Comparison of ENCODE assay signal across 7 cellular contexts in the genomic region with DNA sequence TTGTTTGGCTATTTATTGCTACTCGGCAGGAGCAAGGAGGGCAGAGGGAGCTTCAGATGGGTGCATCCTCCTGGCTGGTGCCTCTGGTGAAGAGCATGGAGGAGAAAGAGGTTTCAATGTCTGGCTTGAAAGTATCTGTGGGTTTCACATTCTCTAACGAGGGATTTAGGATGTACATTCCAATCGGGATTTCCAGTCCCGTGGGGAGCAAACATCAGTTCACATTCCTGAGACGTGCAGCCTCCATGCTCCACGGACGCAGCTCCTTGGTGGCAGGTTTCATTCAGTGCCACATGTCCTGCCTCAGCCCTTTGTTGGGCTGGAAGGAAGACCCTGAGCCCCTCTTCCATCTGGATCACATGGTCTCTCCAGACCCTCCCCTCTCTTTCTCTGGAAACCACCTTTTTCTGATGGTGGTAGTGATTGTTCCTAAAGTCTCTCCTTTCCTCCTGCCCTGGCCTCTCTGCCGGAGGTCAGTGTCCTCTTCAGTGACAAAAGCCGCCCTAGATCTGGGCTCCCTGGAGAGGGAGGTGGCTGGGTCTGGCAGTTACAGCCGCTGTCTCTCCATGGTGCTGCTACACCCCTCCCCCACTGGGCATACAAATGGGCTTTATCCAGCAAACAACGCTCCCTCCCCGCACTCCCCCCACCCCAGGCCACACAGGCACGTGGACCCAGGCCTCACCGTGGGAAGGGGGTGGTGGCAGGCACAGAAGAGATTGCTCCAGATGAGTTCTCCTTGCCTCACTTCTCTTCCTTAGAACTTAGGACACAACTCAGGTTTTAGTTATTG. TPM values are rescaled to one million over a fixed set of nuclear protein-coding genes. Genes with fewer than 3 reads are reported as not detected.
DNase-seq lines count a peak whose midpoint lies in the region; ATAC-seq lines count a peak whose summit lies in the region.
"Had no signal": no experiment of that assay in that cellular context is flagged by ENCODE, and none has a peak within 500 bp of the region (broad histone marks: within the 10 kb centered on the region; RNA-seq: fewer than 3 reads in every experiment).

No MANE protein-coding gene starts in this region.

- no peak overlapping the region for H3K27ac Mint-ChIP-seq in activated CD4-positive, alpha-beta T cell treated with anti-CD3 and anti-CD28 coated beads, Interleukin-2, amount 10 ng/mL, durations not matched to agents 24 days and 14 days
- H3K27ac Mint-ChIP-seq: activated B cell treated with CpG ODN at 0.5 μM for 24 hours had no signal

- ATAC-seq in HG02642 (IDR thresholded peaks at IDR 0.05; ENCODE audit: poor library complexity, unreplicated experiment) = no peak

- H3K4me3 ChIP-seq in muscle layer of duodenum (ENCODE audit: low read depth in 1 of 2, low read length in 2 of 2) = peak overlapping the region; percentile 39 to 62

- intact Hi-C loops in activated CD4-positive, alpha-beta T cell treated with anti-CD3 and anti-CD28 coated beads, Interleukin-2, amount 10 ng/mL, durations not matched to agents 24 days and 14 days (cut with micrococcal nuclease) = loop anchor here (2.0 to 5.0 kb wide), 4 partner anchors 20 to 276 kb away; a partner anchor contains a TSS

- no peak overlapping the region for H3K4me3 Mint-ChIP-seq in activated CD4-positive, alpha-beta T cell treated with anti-CD3 and anti-CD28 coated beads, Interleukin-2, amount 10 ng/mL, durations not matched to agents 24 days and 14 days

- no peaks in the 10 kb centered on the region for H3K36me3 ChIP-seq in muscle layer of duodenum (ENCODE audit: control insufficient read depth in 1 of 2, insufficient read depth in 2 of 2, low read length in 2 of 2)

- H3K9me3 ChIP-seq in muscle layer of duodenum (ENCODE audit: control insufficient read depth in 1 of 2, low read length in 2 of 2) = no peaks in the 10 kb centered on the region

- no peaks in the 10 kb centered on the region for H3K9me3 Mint-ChIP-seq in activated CD4-positive, alpha-beta T cell treated with anti-CD3 and anti-CD28 coated beads, Interleukin-2, amount 10 ng/mL, durations not matched to agents 24 days and 14 days
- H3K9me3 Mint-ChIP-seq: activated B cell treated with CpG ODN at 0.5 μM for 24 hours had no signal

- peak; percentile 77 for DNase-seq in ELF-1 (ENCODE audit: low read depth, low spot score)
- peak; percentile 22 for DNase-seq in amniotic epithelial cell (ENCODE audit: low read depth)
- no peak for DNase-seq in activated CD4-positive, alpha-beta T cell treated with anti-CD3 and anti-CD28 coated beads, Interleukin-2, amount 10 ng/mL, durations not matched to agents 24 days and 14 days
- DNase-seq in RKO (ENCODE audit: low spot score) = no peak
- DNase-seq: activated B cell treated with CpG ODN at 0.5 μM for 24 hours had no signal

- peaks cover 5% of the 10 kb centered on the region for H3K27me3 ChIP-seq in muscle layer of duodenum (ENCODE audit: low read depth, low read length)

- peaks cover 14 to 38% of the 10 kb centered on the region in 2 donors for H3K4me1 ChIP-seq in muscle layer of duodenum (ENCODE audit: control insufficient read depth in 1 of 2, insufficient read depth in 2 of 2, low read length in 2 of 2)

- H3K4me1 Mint-ChIP-seq in activated CD4-positive, alpha-beta T cell treated with anti-CD3 and anti-CD28 coated beads, Interleukin-2, amount 10 ng/mL, durations not matched to agents 24 days and 14 days = peaks cover 18% of the 10 kb centered on the region

- H3K27me3 Mint-ChIP-seq in activated CD4-positive, alpha-beta T cell treated with anti-CD3 and anti-CD28 coated beads, Interleukin-2, amount 10 ng/mL, durations not matched to agents 24 days and 14 days = peaks cover 52% of the 10 kb centered on the region

- H3K36me3 Mint-ChIP-seq in activated CD4-positive, alpha-beta T cell treated with anti-CD3 and anti-CD28 coated beads, Interleukin-2, amount 10 ng/mL, durations not matched to agents 24 days and 14 days (ENCODE audit: low read depth) = no peaks in the 10 kb centered on the region

- peak overlapping the region; percentile 29 for H3K27ac ChIP-seq in muscle layer of duodenum (ENCODE audit: low read length)

RNA-seq across cellular contexts. Expression of a gene that starts 0.8 kb away (rescaled TPM):
- total RNA-seq in activated CD4-positive, alpha-beta T cell treated with anti-CD3 and anti-CD28 coated beads, Interleukin-2, amount 10 ng/mL, durations not matched to agents 24 days and 14 days = not detected in 2 replicates
- total RNA-seq: activated B cell treated with CpG ODN at 0.5 μM for 24 hours had no signal

RNA-seq across cellular contexts. Expression of a gene that starts 12.1 kb away (rescaled TPM):
- 101 and 105 TPM in 2 replicates for total RNA-seq in activated CD4-positive, alpha-beta T cell treated with anti-CD3 and anti-CD28 coated beads, Interleukin-2, amount 10 ng/mL, durations not matched to agents 24 days and 14 days

RNA-seq across cellular contexts. Expression of a gene that starts 15.8 kb away (rescaled TPM):
- total RNA-seq in activated CD4-positive, alpha-beta T cell treated with anti-CD3 and anti-CD28 coated beads, Interleukin-2, amount 10 ng/mL, durations not matched to agents 24 days and 14 days = 0.64 and 0.93 TPM in 2 replicates

RNA-seq across cellular contexts. Expression of a gene that starts 20.8 kb away (rescaled TPM):
- 193 and 201 TPM in 2 replicates for total RNA-seq in activated CD4-positive, alpha-beta T cell treated with anti-CD3 and anti-CD28 coated beads, Interleukin-2, amount 10 ng/mL, durations not matched to agents 24 days and 14 days

RNA-seq across cellular contexts. Expression of a gene that starts 25.6 kb away (rescaled TPM):
- total RNA-seq in activated CD4-positive, alpha-beta T cell treated with anti-CD3 and anti-CD28 coated beads, Interleukin-2, amount 10 ng/mL, durations not matched to agents 24 days and 14 days = 6.0 and 7.5 TPM in 2 replicates

Comparison
In these comparisons a context has a peak if more than half of its experiments do, and no peak if none do; other contexts are left out.
1. DNase-seq: peak in ELF-1 (single experiment) and amniotic epithelial cell (single experiment); none in activated CD4-positive, alpha-beta T cell treated with anti-CD3 and anti-CD28 coated beads, Interleukin-2, amount 10 ng/mL, durations not matched to agents 24 days and 14 days (single experiment) and RKO (single experiment).